ENCODE assay signal across 35 cellular contexts in genomic region chr6:35553309-35553708, GRCh38. TPM values are rescaled to one million over a fixed set of nuclear protein-coding genes. Genes with fewer than 3 reads are reported as not detected.
"Had no signal": no experiment of that assay in that cellular context is flagged by ENCODE, and none has a peak within 500 bp of the region (broad histone marks: within the 10 kb centered on the region; RNA-seq: fewer than 3 reads in every experiment).

No MANE protein-coding gene starts in this region.

- H3K27me3 ChIP-seq: left lung, tibial nerve, uterus had no signal

- ATAC-seq: heart left ventricle; left cardiac atrium; left lung; lower lobe of right lung; mucosa of descending colon; naive thymus-derived CD4-positive, alpha-beta T cell; pancreas; right cardiac atrium; stimulated activated memory B cell treated with anti-CD40 and anti-IgM and Interleukin-4, amounts not matched to agents 10 μg/mL and 1 μg/mL and 100 μg/mL, for 72 hours; stimulated activated naive CD8-positive, alpha-beta T cell treated with anti-CD3 and anti-CD28 coated beads, Interleukin-15, amount 100 ng/mL, for 72 hours had no signal

- DNase-seq: heart left ventricle; hypothalamus; islet precursor cell; kidney glomerular epithelial cell; left cardiac atrium; left lung; lower lobe of right lung; mammary epithelial cell; mesendoderm; midbrain; mucosa of descending colon; naive thymus-derived CD4-positive, alpha-beta T cell; nucleus accumbens; pancreas; posterior cingulate gyrus; retina; right cardiac atrium; sigmoid colon; small intestine; stimulated activated CD4-positive, alpha-beta T cell treated with anti-CD3 and anti-CD28 coated beads, Interleukin-1b, Interleukin-23, amount 100 ng/mL, for 48 hours; stimulated activated CD4-positive, alpha-beta T cell treated with anti-CD3 and anti-CD28 coated beads, Interleukin-2, amount 100 ng/mL, for 48 hours; stimulated activated CD4-positive, alpha-beta T cell treated with anti-CD3 and anti-CD28 coated beads, Interleukin-4, amount 100 ng/mL, for 4 hours; stimulated activated CD8-positive, alpha-beta memory T cell treated with anti-CD3 and anti-CD28 coated beads, Interleukin-4, amount 100 ng/mL, for 48 hours; stimulated activated naive CD4-positive, alpha-beta T cell treated with Interleukin-2 at 50 U/mL for 16 hours; stimulated activated naive CD8-positive, alpha-beta T cell treated with anti-CD3 and anti-CD28 coated beads, Interleukin-15, amount 100 ng/mL, for 72 hours; substantia nigra; uterus had no signal

- H3K4me1 ChIP-seq: heart left ventricle, left lung, lower lobe of right lung, pancreas, prostate gland, sigmoid colon, tibial nerve, uterus had no signal

- FAIRE-seq: pancreas, small intestine had no signal

- H3K27me3 Mint-ChIP-seq: stimulated activated naive CD8-positive, alpha-beta T cell treated with anti-CD3 and anti-CD28 coated beads, Interleukin-15, amount 100 ng/mL, for 72 hours; type B pancreatic cell had no signal

- H3K27ac Mint-ChIP-seq: naive thymus-derived CD4-positive, alpha-beta T cell; nephron; stimulated activated memory B cell treated with anti-CD40 and anti-IgM and Interleukin-4, amounts not matched to agents 10 μg/mL and 1 μg/mL and 100 μg/mL, for 72 hours; stimulated activated naive CD8-positive, alpha-beta T cell treated with anti-CD3 and anti-CD28 coated beads, Interleukin-15, amount 100 ng/mL, for 72 hours; type B pancreatic cell had no signal

- H3K4me3 Mint-ChIP-seq: naive thymus-derived CD4-positive, alpha-beta T cell; nephron; neural crest cell; stimulated activated memory B cell treated with anti-CD40 and anti-IgM and Interleukin-4, amounts not matched to agents 10 μg/mL and 1 μg/mL and 100 μg/mL, for 72 hours; stimulated activated naive CD8-positive, alpha-beta T cell treated with anti-CD3 and anti-CD28 coated beads, Interleukin-15, amount 100 ng/mL, for 72 hours; type B pancreatic cell had no signal

- H3K4me3 ChIP-seq: heart left ventricle, left lung, lower lobe of right lung, mucosa of descending colon, pancreas, prostate gland, sigmoid colon, tibial nerve, uterus had no signal

- H3K4me1 Mint-ChIP-seq: nephron; neural crest cell; stimulated activated memory B cell treated with anti-CD40 and anti-IgM and Interleukin-4, amounts not matched to agents 10 μg/mL and 1 μg/mL and 100 μg/mL, for 72 hours had no signal

- H3K27ac ChIP-seq: heart left ventricle, left lung, lower lobe of right lung, pancreas, prostate gland, sigmoid colon, tibial nerve, uterus had no signal

- H3K9me3 ChIP-seq: mucosa of descending colon, pancreas, prostate gland had no signal

- H3K36me3 ChIP-seq: heart left ventricle, left lung, lower lobe of right lung, pancreas, prostate gland, sigmoid colon, tibial nerve, uterus had no signal

RNA-seq across cellular contexts. Expression of gene TULP1, which starts 40.6 kb away (rescaled TPM):
- total RNA-seq: heart left ventricle; left lung; liver; lower lobe of right lung; mammary epithelial cell; mucosa of descending colon; naive thymus-derived CD4-positive, alpha-beta T cell; neural crest cell; osteoblast; pancreas; sigmoid colon had no signal
- polyA plus RNA-seq: liver; mammary epithelial cell; naive thymus-derived CD4-positive, alpha-beta T cell; sigmoid colon; small intestine had no signal
